ENCODE assay signal across 9 cellular contexts in the genomic region with DNA sequence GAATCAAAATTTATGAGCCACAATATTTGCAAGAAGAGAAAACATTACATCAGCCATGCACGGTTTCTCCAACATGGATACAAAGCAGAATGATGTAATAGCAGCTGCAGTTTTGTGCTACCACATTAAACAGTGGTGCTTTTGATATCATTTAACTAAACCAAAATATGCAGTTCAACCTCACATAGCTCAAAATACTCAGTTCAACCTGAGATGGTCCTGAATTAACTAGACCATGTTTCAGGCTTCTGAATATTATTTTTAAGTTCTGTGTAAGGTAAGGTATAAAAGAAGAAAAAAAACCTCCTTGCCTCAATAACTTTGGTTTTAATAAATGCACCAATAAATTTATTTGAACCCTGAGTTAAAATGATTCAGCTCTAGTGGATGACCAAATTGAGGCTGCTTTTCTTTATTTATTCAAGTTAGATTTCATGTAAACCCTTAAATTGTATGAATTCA. TPM values are rescaled to one million over a fixed set of nuclear protein-coding genes. Genes with fewer than 3 reads are reported as not detected.
DNase-seq lines count a peak whose midpoint lies in the region; TF ChIP-seq lines count a peak whose summit lies in the region.
"Had no signal": no experiment of that assay in that cellular context is flagged by ENCODE, and none has a peak within 500 bp of the region (broad histone marks: within the 10 kb centered on the region; RNA-seq: fewer than 3 reads in every experiment).

No MANE protein-coding gene starts in this region.

- H3K36me3 ChIP-seq in adipocyte (ENCODE audit: control insufficient read depth, insufficient read depth, low read length, severe bottlenecking) = peaks cover 3% of the 10 kb centered on the region
- H3K36me3 ChIP-seq in vagina = no peaks in the 10 kb centered on the region
- H3K36me3 ChIP-seq in H7 (replicated peaks; ENCODE audit: control insufficient read depth, insufficient read depth, low read length) = no peaks in the 10 kb centered on the region

- H3K9me3 ChIP-seq in adipocyte (ENCODE audit: control insufficient read depth, low read length) = no peaks in the 10 kb centered on the region
- no peaks in the 10 kb centered on the region for H3K9me3 ChIP-seq in vagina

- H3K9ac ChIP-seq in adipocyte (ENCODE audit: low read length) = peak overlapping the region; percentile 47

- no peak for TF ChIP-seq CTCF in GM13977 (IDR thresholded peaks at IDR 0.05; ENCODE audit: extremely low read depth, insufficient read depth, missing control alignments)
- no peak for TF ChIP-seq CTCF in vagina (IDR thresholded peaks at IDR 0.05)

- intact Hi-C loops in vagina (cut with DNase I) = no loop called here

- TF ChIP-seq POLR2A in vagina (IDR thresholded peaks at IDR 0.05) = no peak

- H3K4me3 ChIP-seq in Jurkat, Clone E6-1 (ENCODE audit: low read length) = no peak overlapping the region
- H3K4me3 ChIP-seq in adipocyte (ENCODE audit: low read length) (no peak overlapping the region), vagina (no peak overlapping the region), H7 (ENCODE audit: insufficient read depth, low read depth, low read length) (no peak overlapping the region)

- no peak overlapping the region for H3K27ac ChIP-seq in vagina

- H3K4me1 ChIP-seq in adipocyte (ENCODE audit: control insufficient read depth, insufficient read depth, low read length) (peaks cover 16% of the 10 kb centered on the region), vagina (no peaks in the 10 kb centered on the region)

- DNase-seq in AG20443 (ENCODE audit: low spot score) (peak; percentile 47), adipocyte (ENCODE audit: low read depth) (peak; percentile 69), iris pigment epithelial cell (ENCODE audit: low read depth) (peak; percentile 47), GM13977 (ENCODE audit: low spot score) (no peak), NCI-H510A treated with DMSO at 0.1 percent for 48 hours (lab: John Stamatoyannopoulos, UW) (no peak), vagina (ENCODE audit: extremely low spot score in 2 of 2) (no peak), H7 (no peak)
- peak; percentile 70 for DNase-seq in Jurkat, Clone E6-1 (ENCODE audit: low read depth, low spot score)
- DNase-seq: aorta had no signal

- in situ Hi-C loops in GM13977 (cut with MboI; ENCODE audit: low pct_unique_long_range_greater_than_20kb, low sequenced_read_pairs, unreplicated experiment) = no loop called here

- H3K27me3 ChIP-seq in adipocyte (replicated peaks; ENCODE audit: control insufficient read depth, insufficient read depth, low read length) (no peaks in the 10 kb centered on the region), vagina (no peaks in the 10 kb centered on the region), H7 (ENCODE audit: control insufficient read depth, insufficient read depth, low read length) (no peaks in the 10 kb centered on the region)

RNA-seq across cellular contexts. Expression of gene TSPYL6, which starts 18.8 kb away (rescaled TPM):
- polyA plus RNA-seq in Jurkat, Clone E6-1 (2012; ENCODE audit: insufficient read depth, insufficient read length) = not detected
- total RNA-seq in vagina = not detected
- not detected in 2 replicates for total RNA-seq in H7 (2014; rRNA removed; shearing (Covaris generic))

Comparison
In these comparisons a context has a peak if more than half of its experiments do, and no peak if none do; other contexts are left out.
1. DNase-seq: peak in AG20443 (single experiment), Jurkat, Clone E6-1 (single experiment), adipocyte (single experiment) and iris pigment epithelial cell (single experiment); none in GM13977 (single experiment), NCI-H510A treated with DMSO at 0.1 percent for 48 hours (single experiment), vagina (0 of 2) and H7 (single experiment).